ENCODE assay signal across 8 cellular contexts in genomic region chr3:42804831-42805821, GRCh38. TPM values are rescaled to one million over a fixed set of nuclear protein-coding genes. Genes with fewer than 3 reads are reported as not detected.
DNase-seq lines count a peak whose midpoint lies in the region; ATAC-seq, FAIRE-seq and TF ChIP-seq lines count a peak whose summit lies in the region.

No MANE protein-coding gene starts in this region.

- no peak for FAIRE-seq in small intestine (lab: Jason Lieb, UNC)

- H3K9me3 ChIP-seq in body of pancreas (no peaks in the 10 kb centered on the region), small intestine (ENCODE audit: control insufficient read depth, low read depth) (no peaks in the 10 kb centered on the region)

- intact Hi-C loops in body of pancreas (cut with DNase I) = no loop called here

- 14% methylated on average over 23 to 36 of the region's 36 CpGs for WGBS in body of pancreas, 2 donors
- 13 to 29% (median 23%) methylated on average over 36 of the region's 36 CpGs for WGBS in small intestine, 3 donors

- H3K27me3 ChIP-seq in body of pancreas (no peaks in the 10 kb centered on the region), small intestine (ENCODE audit: control insufficient read depth in 2 of 2, insufficient read depth in 2 of 2, low read length in 2 of 2) (no peaks in the 10 kb centered on the region)

- ATAC-seq in HG03460 (IDR thresholded peaks at IDR 0.05; ENCODE audit: unreplicated experiment) (peak; percentile 20), body of pancreas (peak; percentile 11), HG03342 (IDR thresholded peaks at IDR 0.05; ENCODE audit: unreplicated experiment) (no peak)

- H3K36me3 ChIP-seq in body of pancreas (replicated peaks in 1 of 2; ENCODE audit: insufficient read depth in 1 of 2, low read depth in 2 of 2) (no peaks in the 10 kb centered on the region), small intestine (ENCODE audit: control insufficient read depth in 2 of 2, insufficient read depth in 2 of 2, low read length in 2 of 2) (no peaks in the 10 kb centered on the region)

- TF ChIP-seq POLR2A in body of pancreas (IDR thresholded peaks at IDR 0.05) = no peak

- H3K4me3 ChIP-seq in body of pancreas (peak overlapping the region; percentile 39 to 70), small intestine (ENCODE audit: low read depth in 1 of 2, low read length in 2 of 2) (peak overlapping the region; percentile 72 to 86)

- TF ChIP-seq CTCF in body of pancreas (IDR thresholded peaks at IDR 0.05) = no peak

- H3K4me1 ChIP-seq in body of pancreas (peaks cover 42% of the 10 kb centered on the region), small intestine (ENCODE audit: control insufficient read depth in 2 of 2, insufficient read depth in 1 of 2, low read depth in 1 of 2, low read length in 1 of 2) (peaks cover 0 to 10% of the 10 kb centered on the region in 2 donors)

- H3K27ac ChIP-seq in body of pancreas (peak overlapping the region; percentile 81 to 95 (median 94)), small intestine (ENCODE audit: low read depth in 1 of 2, low read length in 1 of 2) (peak overlapping the region; percentile 78 to 97)

- DNase-seq in SHP77 (lab: John Stamatoyannopoulos, UW) = peak; percentile 10 to 47
- no peak for DNase-seq in SHP77 treated with DMSO at 0.1 percent for 48 hours (lab: John Stamatoyannopoulos, UW)
- DNase-seq in body of pancreas = peak in 3 of 4 donors; percentile 26 to 64 (median 59)
- peak; percentile 36 for DNase-seq in inferior parietal cortex (ENCODE audit: extremely low spot score)
- DNase-seq in small intestine = peak; percentile 31
- DNase-seq in EL = no peak

RNA-seq across cellular contexts. Expression of gene HIGD1A, which starts 0.8 kb away (rescaled TPM):
- total RNA-seq in body of pancreas = 10 to 100 TPM; 36.3 to 52.4 TPM
- polyA plus RNA-seq in small intestine = 100 to 1,000 TPM; 203 to 333 (median 307) TPM

RNA-seq across cellular contexts. Expression of gene ACKR2, which starts 4.1 kb away (rescaled TPM):
- 1 to 10 TPM; 3.3 to 3.4 TPM for total RNA-seq in body of pancreas
- 1 to 10 TPM in 1 of 3 donors, under 1 TPM in 2; 0.22 to 2.5 (median 0.81) TPM for polyA plus RNA-seq in small intestine

RNA-seq across cellular contexts. Expression of gene CCDC13, which starts 32.1 kb away (rescaled TPM):
- 1 to 10 TPM; 3.9 to 6.3 TPM for total RNA-seq in body of pancreas
- polyA plus RNA-seq in small intestine = 1 to 10 TPM in 1 of 3 donors, under 1 TPM in 2; 0.37 to 2.7 (median 0.81) TPM

Comparison
In these comparisons a context has a peak if more than half of its experiments do, and no peak if none do; other contexts are left out.
1. DNase-seq: peak in SHP77 (2 of 2), body of pancreas (3 of 4), inferior parietal cortex (single experiment) and small intestine (single experiment); none in SHP77 treated with DMSO at 0.1 percent for 48 hours (single experiment) and EL (single experiment).